In the genomic region with DNA sequence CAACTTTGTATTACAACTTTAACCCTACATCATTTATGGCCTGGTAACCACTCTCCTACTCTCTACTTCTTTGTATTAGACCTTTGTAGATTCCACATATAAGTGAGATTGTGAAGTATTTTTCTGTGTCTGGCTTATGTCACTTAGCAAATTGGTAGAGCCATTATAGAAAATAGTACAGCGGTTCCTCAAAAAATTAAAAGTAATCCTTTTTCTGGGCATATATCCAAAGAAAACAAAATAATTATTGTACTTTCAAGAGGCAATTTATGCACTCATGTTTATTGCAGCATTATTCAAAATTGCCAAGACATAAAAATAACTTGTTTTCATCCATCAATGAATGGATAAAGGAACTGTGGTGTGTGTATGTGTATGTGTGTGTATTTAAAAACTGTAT, we compare ENCODE assay signal across 25 cellular contexts.
DNase-seq lines count a peak whose midpoint lies in the region; ATAC-seq and TF ChIP-seq lines count a peak whose summit lies in the region.
"Had no signal": no experiment of that assay in that cellular context is flagged by ENCODE, and none has a peak within 500 bp of the region (broad histone marks: within the 10 kb centered on the region; RNA-seq: fewer than 3 reads in every experiment).

No MANE protein-coding gene starts in this region.

- no peak overlapping the region for H3K27ac Mint-ChIP-seq in MCF 10A (ENCODE audit: low read depth, unreplicated experiment)
- H3K27ac Mint-ChIP-seq: activated CD4-positive, alpha-beta memory T cell treated with anti-CD3 and anti-CD28 coated beads for 36 hours; activated T-helper 17 cell treated with anti-CD3 and anti-CD28 coated beads, Interleukin-2, amount 50 U/mL, for 72 hours; naive B cell; T-helper 1 cell treated with Interleukin-12 subunit alpha and Interleukin-12 subunit beta and Interleukin-4 antibody, amounts not matched to agents 30 μg/mL and 1 μg/mL, for 36 hours had no signal

- H3K4me3 ChIP-seq in breast epithelium (no peak overlapping the region), retinal pigment epithelial cell (ENCODE audit: low read length) (no peak overlapping the region)
- H3K4me3 ChIP-seq: BLaER1 treated with 17β-estradiol and CSF1 and Interleukin-3, amounts not matched to agents 10 nM and 100 nM; colonic mucosa; SJCRH30; testis had no signal

- TF ChIP-seq CTCF in MCF 10A (IDR thresholded peaks at IDR 0.05; ENCODE audit: unreplicated experiment) (no peak), breast epithelium (IDR thresholded peaks at IDR 0.05) (no peak), retinal pigment epithelial cell (conservative IDR thresholded peaks at IDR 0.05; ENCODE audit: low read depth, low read length) (no peak)

- H3K36me3 ChIP-seq in breast epithelium, result no peaks in the 10 kb centered on the region
- H3K36me3 ChIP-seq: BLaER1 treated with 17β-estradiol and CSF1 and Interleukin-3, amounts not matched to agents 10 nM and 100 nM; colonic mucosa; SJCRH30 had no signal

- TF ChIP-seq POLR2A in breast epithelium (IDR thresholded peaks at IDR 0.05), result no peak

- no peak overlapping the region for H3K27ac ChIP-seq in breast epithelium
- H3K27ac ChIP-seq: BLaER1 treated with 17β-estradiol and CSF1 and Interleukin-3, amounts not matched to agents 10 nM and 100 nM; colonic mucosa; SJCRH30; testis had no signal

- H3K4me1 Mint-ChIP-seq in MCF 10A (ENCODE audit: insufficient read depth, unreplicated experiment), result no peaks in the 10 kb centered on the region
- H3K4me1 Mint-ChIP-seq: activated T-helper 17 cell treated with anti-CD3 and anti-CD28 coated beads, Interleukin-2, amount 50 U/mL, for 72 hours; naive B cell had no signal

- CTCF ChIA-PET in MCF 10A (lab: Yijun Ruan, JAX), result no interaction called here

- ATAC-seq in HG02642 (IDR thresholded peaks at IDR 0.05; ENCODE audit: poor library complexity, unreplicated experiment) (no peak), HG03521 (IDR thresholded peaks at IDR 0.05; ENCODE audit: unreplicated experiment) (no peak)
- ATAC-seq: activated T-helper 17 cell treated with anti-CD3 and anti-CD28 coated beads, Interleukin-2, amount 50 U/mL, for 72 hours; stimulated activated naive CD8-positive, alpha-beta T cell treated with anti-CD3 and anti-CD28 coated beads, Interleukin-15, Interleukin-2, amounts not matched to agents 100 U/mL and 50 U/mL, for 24 hours had no signal

- no peaks in the 10 kb centered on the region for H3K9me3 ChIP-seq in breast epithelium
- H3K9me3 ChIP-seq: BLaER1 treated with 17β-estradiol and CSF1 and Interleukin-3, amounts not matched to agents 10 nM and 100 nM; Caco-2; colonic mucosa; testis had no signal

- POLR2A ChIA-PET in MCF 10A (lab: Yijun Ruan, JAX), result no interaction called here

- H3K4me3 Mint-ChIP-seq in MCF 10A (ENCODE audit: unreplicated experiment), result no peak overlapping the region
- H3K4me3 Mint-ChIP-seq: activated CD4-positive, alpha-beta memory T cell treated with anti-CD3 and anti-CD28 coated beads for 36 hours; activated T-helper 17 cell treated with anti-CD3 and anti-CD28 coated beads, Interleukin-2, amount 50 U/mL, for 72 hours; naive B cell; T-helper 1 cell treated with Interleukin-12 subunit alpha and Interleukin-12 subunit beta and Interleukin-4 antibody, amounts not matched to agents 30 μg/mL and 1 μg/mL, for 36 hours had no signal

- H3K9me3 Mint-ChIP-seq in MCF 10A (ENCODE audit: unreplicated experiment), result no peaks in the 10 kb centered on the region
- H3K9me3 Mint-ChIP-seq: T-helper 1 cell treated with Interleukin-12 subunit alpha and Interleukin-12 subunit beta and Interleukin-4 antibody, amounts not matched to agents 30 μg/mL and 1 μg/mL, for 36 hours had no signal

- no peaks in the 10 kb centered on the region for H3K4me1 ChIP-seq in breast epithelium
- H3K4me1 ChIP-seq: BLaER1 treated with 17β-estradiol and CSF1 and Interleukin-3, amounts not matched to agents 10 nM and 100 nM; Caco-2; colonic mucosa; SJCRH30; testis had no signal

- no peaks in the 10 kb centered on the region for H3K27me3 Mint-ChIP-seq in MCF 10A (ENCODE audit: insufficient read depth, unreplicated experiment)
- H3K27me3 Mint-ChIP-seq: activated CD4-positive, alpha-beta memory T cell treated with anti-CD3 and anti-CD28 coated beads for 36 hours; activated T-helper 17 cell treated with anti-CD3 and anti-CD28 coated beads, Interleukin-2, amount 50 U/mL, for 72 hours; naive B cell had no signal

- DNase-seq in MCF 10A (ENCODE audit: unreplicated experiment) (peak; percentile 7), breast epithelium (ENCODE audit: low spot score in 2 of 2) (no peak), NCI-H1417 treated with DMSO at 0.1 percent for 48 hours (lab: John Stamatoyannopoulos, UW) (peak; percentile 70), NCI-H446 treated with DMSO at 0.1 percent for 48 hours (lab: John Stamatoyannopoulos, UW) (peak; percentile 85), retinal pigment epithelial cell (ENCODE audit: low read depth) (peak; percentile 61), epidermal melanocyte (ENCODE audit: insufficient read length, low spot score) (no peak)
- DNase-seq: activated CD4-positive, alpha-beta memory T cell treated with anti-CD3 and anti-CD28 coated beads for 36 hours; activated CD4-positive, CD25-positive, alpha-beta regulatory T cell treated with anti-CD3 and anti-CD28 coated beads, Interleukin-2, amount 50 U/mL, for 72 hours; activated naive CD4-positive, alpha-beta T cell treated with anti-CD3 and anti-CD28 coated beads, Interleukin-2, amount 50 U/mL, for 16 hours; Caco-2; colonic mucosa; effector CD8-positive, alpha-beta T cell; erythroblast; head of caudate nucleus; kidney; naive B cell; NCI-H510A treated with DMSO at 0.1 percent for 48 hours; SJCRH30; stimulated activated naive CD8-positive, alpha-beta T cell treated with anti-CD3 and anti-CD28 coated beads, Interleukin-15, Interleukin-2, amounts not matched to agents 100 U/mL and 50 U/mL, for 24 hours; testis had no signal

- H3K36me3 Mint-ChIP-seq in MCF 10A (ENCODE audit: insufficient read depth, unreplicated experiment), result no peaks in the 10 kb centered on the region
- H3K36me3 Mint-ChIP-seq: activated CD4-positive, alpha-beta memory T cell treated with anti-CD3 and anti-CD28 coated beads for 36 hours; naive B cell had no signal

- H3K27me3 ChIP-seq in breast epithelium, result no peaks in the 10 kb centered on the region
- H3K27me3 ChIP-seq: BLaER1 treated with 17β-estradiol and CSF1 and Interleukin-3, amounts not matched to agents 10 nM and 100 nM; colonic mucosa; SJCRH30; testis had no signal

- BruUV-seq in MCF 10A (replicated peaks; lab: Mats Ljungman, UMichigan), result no TSS peak

- intact Hi-C loops in MCF 10A (cut with micrococcal nuclease) (no loop called here), breast epithelium (cut with DNase I; ENCODE audit: low total_unique reads) (no loop called here)

Comparison
In these comparisons a context has a peak if more than half of its experiments do, and no peak if none do; other contexts are left out.
1. DNase-seq: peak in MCF 10A (single experiment), NCI-H1417 treated with DMSO at 0.1 percent for 48 hours (single experiment), NCI-H446 treated with DMSO at 0.1 percent for 48 hours (single experiment) and retinal pigment epithelial cell (single experiment); none in breast epithelium (0 of 2) and epidermal melanocyte (single experiment).